In the genomic region with DNA sequence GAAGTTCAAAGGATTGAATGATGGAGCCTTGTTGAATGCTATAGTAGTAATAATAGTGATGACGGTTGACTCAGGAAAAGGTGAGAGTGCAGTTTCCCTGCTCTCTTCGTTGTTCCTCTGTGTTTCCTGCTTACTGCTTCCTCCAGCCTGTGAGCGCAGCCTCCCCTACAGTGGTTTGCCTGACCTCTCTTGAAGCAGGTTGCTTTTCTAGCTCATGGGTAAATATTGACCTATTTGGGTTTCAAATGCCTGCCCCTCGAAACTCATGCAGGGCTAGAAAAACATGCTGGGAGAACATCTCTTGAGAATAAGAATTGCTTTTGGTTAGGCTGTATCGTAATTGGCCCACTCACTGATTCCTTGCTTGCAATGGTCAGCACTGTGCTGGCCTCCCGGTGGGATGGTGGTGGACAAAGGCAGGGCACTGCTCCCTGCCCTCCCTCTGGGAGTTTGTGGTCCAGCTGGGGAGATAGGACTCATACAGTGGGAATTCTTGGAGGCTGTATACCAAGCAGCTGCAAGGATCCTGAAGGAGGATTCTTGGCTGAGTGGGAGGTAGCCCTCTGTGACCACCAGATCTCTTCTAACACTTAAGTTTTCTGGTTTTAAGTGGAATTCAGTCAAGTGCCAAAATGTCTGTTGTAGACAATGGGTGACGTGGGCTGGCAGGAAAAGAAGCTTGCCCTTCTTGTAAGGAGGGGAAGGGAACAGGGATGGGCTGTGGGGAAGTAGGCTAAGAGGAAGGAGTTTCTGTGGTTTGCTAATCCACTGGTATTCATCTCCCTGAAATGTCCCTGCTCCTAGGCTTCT, we compare ENCODE assay signal across 1 cellular context.
TF ChIP-seq lines count a peak whose summit lies in the region.

No MANE protein-coding gene starts in this region.

TF ChIP-seq in HepG2, 621 proteins besides CTCF, POLR2A, EP300 and RAD21 (continued from another document and continues in another):
- TF ChIP-seq, protein P1, sequence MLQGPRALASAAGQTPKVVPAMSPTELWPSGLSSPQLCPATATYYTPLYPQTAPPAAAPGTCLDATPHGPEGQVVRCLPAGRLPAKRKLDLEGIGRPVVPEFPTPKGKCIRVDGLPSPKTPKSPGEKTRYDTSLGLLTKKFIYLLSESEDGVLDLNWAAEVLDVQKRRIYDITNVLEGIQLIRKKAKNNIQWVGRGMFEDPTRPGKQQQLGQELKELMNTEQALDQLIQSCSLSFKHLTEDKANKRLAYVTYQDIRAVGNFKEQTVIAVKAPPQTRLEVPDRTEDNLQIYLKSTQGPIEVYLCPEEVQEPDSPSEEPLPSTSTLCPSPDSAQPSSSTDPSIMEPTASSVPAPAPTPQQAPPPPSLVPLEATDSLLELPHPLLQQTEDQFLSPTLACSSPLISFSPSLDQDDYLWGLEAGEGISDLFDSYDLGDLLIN (CRISPR knock-in tag; IDR thresholded peaks at IDR 0.05; ENCODE audit: borderline replicate concordance), result no peak
- TF ChIP-seq ZBTB8A (CRISPR knock-in tag; IDR thresholded peaks at IDR 0.05; ENCODE audit: borderline replicate concordance, low read depth), result no peak
- no peak for TF ChIP-seq TBP (CRISPR knock-in tag; IDR thresholded peaks at IDR 0.05)
- TF ChIP-seq, protein P2, sequence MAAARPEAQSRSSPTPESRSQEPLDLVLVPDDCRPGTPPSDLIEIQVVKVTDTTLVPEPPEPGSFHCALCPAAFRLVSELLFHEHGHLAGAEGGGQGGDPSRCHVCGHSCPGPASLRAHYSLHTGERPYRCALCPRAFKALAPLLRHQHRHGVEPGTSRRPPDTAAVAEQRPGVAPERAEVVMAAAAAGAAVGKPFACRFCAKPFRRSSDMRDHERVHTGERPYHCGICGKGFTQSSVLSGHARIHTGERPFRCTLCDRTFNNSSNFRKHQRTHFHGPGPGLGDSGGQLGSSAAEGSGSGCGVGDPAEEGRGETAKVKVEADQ (CRISPR knock-in tag; IDR thresholded peaks at IDR 0.05; ENCODE audit: borderline replicate concordance), result no peak
- TF ChIP-seq HNRNPH1 (optimal IDR thresholded peaks at IDR 0.05; ENCODE audit: low read depth, low read length), result no peak
- TF ChIP-seq MTF1 (CRISPR knock-in tag; IDR thresholded peaks at IDR 0.05), result no peak
- no peak for TF ChIP-seq KDM5A (IDR thresholded peaks at IDR 0.05; ENCODE audit: borderline replicate concordance, low read length)
- TF ChIP-seq, protein P3, sequence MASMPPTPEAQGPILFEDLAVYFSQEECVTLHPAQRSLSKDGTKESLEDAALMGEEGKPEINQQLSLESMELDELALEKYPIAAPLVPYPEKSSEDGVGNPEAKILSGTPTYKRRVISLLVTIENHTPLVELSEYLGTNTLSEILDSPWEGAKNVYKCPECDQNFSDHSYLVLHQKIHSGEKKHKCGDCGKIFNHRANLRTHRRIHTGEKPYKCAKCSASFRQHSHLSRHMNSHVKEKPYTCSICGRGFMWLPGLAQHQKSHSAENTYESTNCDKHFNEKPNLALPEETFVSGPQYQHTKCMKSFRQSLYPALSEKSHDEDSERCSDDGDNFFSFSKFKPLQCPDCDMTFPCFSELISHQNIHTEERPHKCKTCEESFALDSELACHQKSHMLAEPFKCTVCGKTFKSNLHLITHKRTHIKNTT (CRISPR knock-in tag; IDR thresholded peaks at IDR 0.05), result no peak
- no peak for TF ChIP-seq ZNF180 (CRISPR knock-in tag; IDR thresholded peaks at IDR 0.05; ENCODE audit: borderline replicate concordance, low read depth)
- no peak for TF ChIP-seq MEIS2 (CRISPR knock-in tag; IDR thresholded peaks at IDR 0.05)
- no peak for TF ChIP-seq SMAD9 (CRISPR knock-in tag; IDR thresholded peaks at IDR 0.05)
- no peak for TF ChIP-seq KDM4B (CRISPR knock-in tag; IDR thresholded peaks at IDR 0.05)
- no peak for TF ChIP-seq TCF7L2 (IDR thresholded peaks at IDR 0.05; ENCODE audit: low read depth, low read length)
- no peak for TF ChIP-seq KAT7 (CRISPR knock-in tag; IDR thresholded peaks at IDR 0.05; ENCODE audit: borderline replicate concordance)
- TF ChIP-seq, protein P4, sequence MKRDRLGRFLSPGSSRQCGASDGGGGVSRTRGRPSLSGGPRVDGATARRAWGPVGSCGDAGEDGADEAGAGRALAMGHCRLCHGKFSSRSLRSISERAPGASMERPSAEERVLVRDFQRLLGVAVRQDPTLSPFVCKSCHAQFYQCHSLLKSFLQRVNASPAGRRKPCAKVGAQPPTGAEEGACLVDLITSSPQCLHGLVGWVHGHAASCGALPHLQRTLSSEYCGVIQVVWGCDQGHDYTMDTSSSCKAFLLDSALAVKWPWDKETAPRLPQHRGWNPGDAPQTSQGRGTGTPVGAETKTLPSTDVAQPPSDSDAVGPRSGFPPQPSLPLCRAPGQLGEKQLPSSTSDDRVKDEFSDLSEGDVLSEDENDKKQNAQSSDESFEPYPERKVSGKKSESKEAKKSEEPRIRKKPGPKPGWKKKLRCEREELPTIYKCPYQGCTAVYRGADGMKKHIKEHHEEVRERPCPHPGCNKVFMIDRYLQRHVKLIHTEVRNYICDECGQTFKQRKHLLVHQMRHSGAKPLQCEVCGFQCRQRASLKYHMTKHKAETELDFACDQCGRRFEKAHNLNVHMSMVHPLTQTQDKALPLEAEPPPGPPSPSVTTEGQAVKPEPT (CRISPR knock-in tag; IDR thresholded peaks at IDR 0.05; ENCODE audit: low read depth), result no peak
- peak; percentile 62; the same call in 1 of the 2 replicates for TF ChIP-seq SPEN (CRISPR knock-in tag; IDR thresholded peaks at IDR 0.05; ENCODE audit: low read depth)
- TF ChIP-seq, protein P5, sequence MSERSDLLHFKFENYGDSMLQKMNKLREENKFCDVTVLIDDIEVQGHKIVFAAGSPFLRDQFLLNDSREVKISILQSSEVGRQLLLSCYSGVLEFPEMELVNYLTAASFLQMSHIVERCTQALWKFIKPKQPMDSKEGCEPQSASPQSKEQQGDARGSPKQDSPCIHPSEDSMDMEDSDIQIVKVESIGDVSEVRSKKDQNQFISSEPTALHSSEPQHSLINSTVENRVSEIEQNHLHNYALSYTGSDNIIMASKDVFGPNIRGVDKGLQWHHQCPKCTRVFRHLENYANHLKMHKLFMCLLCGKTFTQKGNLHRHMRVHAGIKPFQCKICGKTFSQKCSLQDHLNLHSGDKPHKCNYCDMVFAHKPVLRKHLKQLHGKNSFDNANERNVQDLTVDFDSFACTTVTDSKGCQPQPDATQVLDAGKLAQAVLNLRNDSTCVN (CRISPR knock-in tag; IDR thresholded peaks at IDR 0.05; ENCODE audit: borderline replicate concordance), result peak; percentile 100
- TF ChIP-seq ZSCAN12 (CRISPR knock-in tag; IDR thresholded peaks at IDR 0.05), result no peak
- TF ChIP-seq ZNF782 (CRISPR knock-in tag; IDR thresholded peaks at IDR 0.05; ENCODE audit: borderline replicate concordance), result no peak
- no peak for TF ChIP-seq CREM (IDR thresholded peaks at IDR 0.05)
- no peak for TF ChIP-seq CREM (CRISPR knock-in tag; IDR thresholded peaks at IDR 0.05)
- no peak for TF ChIP-seq ZNF12 (CRISPR knock-in tag; IDR thresholded peaks at IDR 0.05)
- no peak for TF ChIP-seq ZNF282 (IDR thresholded peaks at IDR 0.05; ENCODE audit: partially characterized antibody)
- no peak for TF ChIP-seq ZNF33A (CRISPR knock-in tag; IDR thresholded peaks at IDR 0.05; ENCODE audit: borderline replicate concordance)
- TF ChIP-seq KLF9 (CRISPR knock-in tag; IDR thresholded peaks at IDR 0.05; ENCODE audit: low read depth), result no peak
- TF ChIP-seq, protein P6, sequence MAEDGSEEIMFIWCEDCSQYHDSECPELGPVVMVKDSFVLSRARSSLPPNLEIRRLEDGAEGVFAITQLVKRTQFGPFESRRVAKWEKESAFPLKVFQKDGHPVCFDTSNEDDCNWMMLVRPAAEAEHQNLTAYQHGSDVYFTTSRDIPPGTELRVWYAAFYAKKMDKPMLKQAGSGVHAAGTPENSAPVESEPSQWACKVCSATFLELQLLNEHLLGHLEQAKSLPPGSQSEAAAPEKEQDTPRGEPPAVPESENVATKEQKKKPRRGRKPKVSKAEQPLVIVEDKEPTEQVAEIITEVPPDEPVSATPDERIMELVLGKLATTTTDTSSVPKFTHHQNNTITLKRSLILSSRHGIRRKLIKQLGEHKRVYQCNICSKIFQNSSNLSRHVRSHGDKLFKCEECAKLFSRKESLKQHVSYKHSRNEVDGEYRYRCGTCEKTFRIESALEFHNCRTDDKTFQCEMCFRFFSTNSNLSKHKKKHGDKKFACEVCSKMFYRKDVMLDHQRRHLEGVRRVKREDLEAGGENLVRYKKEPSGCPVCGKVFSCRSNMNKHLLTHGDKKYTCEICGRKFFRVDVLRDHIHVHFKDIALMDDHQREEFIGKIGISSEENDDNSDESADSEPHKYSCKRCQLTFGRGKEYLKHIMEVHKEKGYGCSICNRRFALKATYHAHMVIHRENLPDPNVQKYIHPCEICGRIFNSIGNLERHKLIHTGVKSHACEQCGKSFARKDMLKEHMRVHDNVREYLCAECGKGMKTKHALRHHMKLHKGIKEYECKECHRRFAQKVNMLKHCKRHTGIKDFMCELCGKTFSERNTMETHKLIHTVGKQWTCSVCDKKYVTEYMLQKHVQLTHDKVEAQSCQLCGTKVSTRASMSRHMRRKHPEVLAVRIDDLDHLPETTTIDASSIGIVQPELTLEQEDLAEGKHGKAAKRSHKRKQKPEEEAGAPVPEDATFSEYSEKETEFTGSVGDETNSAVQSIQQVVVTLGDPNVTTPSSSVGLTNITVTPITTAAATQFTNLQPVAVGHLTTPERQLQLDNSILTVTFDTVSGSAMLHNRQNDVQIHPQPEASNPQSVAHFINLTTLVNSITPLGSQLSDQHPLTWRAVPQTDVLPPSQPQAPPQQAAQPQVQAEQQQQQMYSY (CRISPR knock-in tag; IDR thresholded peaks at IDR 0.05), result no peak
- 0 out of 2 replicates have a peak, but pooled peaks have one; percentile 45 for TF ChIP-seq ZNF44 (CRISPR knock-in tag; IDR thresholded peaks at IDR 0.05)
- TF ChIP-seq ZFP62 (CRISPR knock-in tag; IDR thresholded peaks at IDR 0.05), result no peak
- TF ChIP-seq ZBTB20 (CRISPR knock-in tag; IDR thresholded peaks at IDR 0.05; ENCODE audit: borderline replicate concordance, low read depth), result no peak; the same call in 1 of the 2 replicates
- peak; percentile 73 for TF ChIP-seq SOX5 (CRISPR knock-in tag; IDR thresholded peaks at IDR 0.05; ENCODE audit: borderline replicate concordance)
- TF ChIP-seq, protein P7, sequence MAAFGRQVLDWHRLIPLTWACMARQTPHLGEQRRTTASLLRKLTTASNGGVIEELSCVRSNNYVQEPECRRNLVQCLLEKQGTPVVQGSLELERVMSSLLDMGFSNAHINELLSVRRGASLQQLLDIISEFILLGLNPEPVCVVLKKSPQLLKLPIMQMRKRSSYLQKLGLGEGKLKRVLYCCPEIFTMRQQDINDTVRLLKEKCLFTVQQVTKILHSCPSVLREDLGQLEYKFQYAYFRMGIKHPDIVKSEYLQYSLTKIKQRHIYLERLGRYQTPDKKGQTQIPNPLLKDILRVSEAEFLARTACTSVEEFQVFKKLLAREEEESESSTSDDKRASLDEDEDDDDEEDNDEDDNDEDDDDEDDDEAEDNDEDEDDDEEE (CRISPR knock-in tag; IDR thresholded peaks at IDR 0.05), result no peak
- TF ChIP-seq ZNF878 (CRISPR knock-in tag; IDR thresholded peaks at IDR 0.05), result no peak
- TF ChIP-seq, protein P8, sequence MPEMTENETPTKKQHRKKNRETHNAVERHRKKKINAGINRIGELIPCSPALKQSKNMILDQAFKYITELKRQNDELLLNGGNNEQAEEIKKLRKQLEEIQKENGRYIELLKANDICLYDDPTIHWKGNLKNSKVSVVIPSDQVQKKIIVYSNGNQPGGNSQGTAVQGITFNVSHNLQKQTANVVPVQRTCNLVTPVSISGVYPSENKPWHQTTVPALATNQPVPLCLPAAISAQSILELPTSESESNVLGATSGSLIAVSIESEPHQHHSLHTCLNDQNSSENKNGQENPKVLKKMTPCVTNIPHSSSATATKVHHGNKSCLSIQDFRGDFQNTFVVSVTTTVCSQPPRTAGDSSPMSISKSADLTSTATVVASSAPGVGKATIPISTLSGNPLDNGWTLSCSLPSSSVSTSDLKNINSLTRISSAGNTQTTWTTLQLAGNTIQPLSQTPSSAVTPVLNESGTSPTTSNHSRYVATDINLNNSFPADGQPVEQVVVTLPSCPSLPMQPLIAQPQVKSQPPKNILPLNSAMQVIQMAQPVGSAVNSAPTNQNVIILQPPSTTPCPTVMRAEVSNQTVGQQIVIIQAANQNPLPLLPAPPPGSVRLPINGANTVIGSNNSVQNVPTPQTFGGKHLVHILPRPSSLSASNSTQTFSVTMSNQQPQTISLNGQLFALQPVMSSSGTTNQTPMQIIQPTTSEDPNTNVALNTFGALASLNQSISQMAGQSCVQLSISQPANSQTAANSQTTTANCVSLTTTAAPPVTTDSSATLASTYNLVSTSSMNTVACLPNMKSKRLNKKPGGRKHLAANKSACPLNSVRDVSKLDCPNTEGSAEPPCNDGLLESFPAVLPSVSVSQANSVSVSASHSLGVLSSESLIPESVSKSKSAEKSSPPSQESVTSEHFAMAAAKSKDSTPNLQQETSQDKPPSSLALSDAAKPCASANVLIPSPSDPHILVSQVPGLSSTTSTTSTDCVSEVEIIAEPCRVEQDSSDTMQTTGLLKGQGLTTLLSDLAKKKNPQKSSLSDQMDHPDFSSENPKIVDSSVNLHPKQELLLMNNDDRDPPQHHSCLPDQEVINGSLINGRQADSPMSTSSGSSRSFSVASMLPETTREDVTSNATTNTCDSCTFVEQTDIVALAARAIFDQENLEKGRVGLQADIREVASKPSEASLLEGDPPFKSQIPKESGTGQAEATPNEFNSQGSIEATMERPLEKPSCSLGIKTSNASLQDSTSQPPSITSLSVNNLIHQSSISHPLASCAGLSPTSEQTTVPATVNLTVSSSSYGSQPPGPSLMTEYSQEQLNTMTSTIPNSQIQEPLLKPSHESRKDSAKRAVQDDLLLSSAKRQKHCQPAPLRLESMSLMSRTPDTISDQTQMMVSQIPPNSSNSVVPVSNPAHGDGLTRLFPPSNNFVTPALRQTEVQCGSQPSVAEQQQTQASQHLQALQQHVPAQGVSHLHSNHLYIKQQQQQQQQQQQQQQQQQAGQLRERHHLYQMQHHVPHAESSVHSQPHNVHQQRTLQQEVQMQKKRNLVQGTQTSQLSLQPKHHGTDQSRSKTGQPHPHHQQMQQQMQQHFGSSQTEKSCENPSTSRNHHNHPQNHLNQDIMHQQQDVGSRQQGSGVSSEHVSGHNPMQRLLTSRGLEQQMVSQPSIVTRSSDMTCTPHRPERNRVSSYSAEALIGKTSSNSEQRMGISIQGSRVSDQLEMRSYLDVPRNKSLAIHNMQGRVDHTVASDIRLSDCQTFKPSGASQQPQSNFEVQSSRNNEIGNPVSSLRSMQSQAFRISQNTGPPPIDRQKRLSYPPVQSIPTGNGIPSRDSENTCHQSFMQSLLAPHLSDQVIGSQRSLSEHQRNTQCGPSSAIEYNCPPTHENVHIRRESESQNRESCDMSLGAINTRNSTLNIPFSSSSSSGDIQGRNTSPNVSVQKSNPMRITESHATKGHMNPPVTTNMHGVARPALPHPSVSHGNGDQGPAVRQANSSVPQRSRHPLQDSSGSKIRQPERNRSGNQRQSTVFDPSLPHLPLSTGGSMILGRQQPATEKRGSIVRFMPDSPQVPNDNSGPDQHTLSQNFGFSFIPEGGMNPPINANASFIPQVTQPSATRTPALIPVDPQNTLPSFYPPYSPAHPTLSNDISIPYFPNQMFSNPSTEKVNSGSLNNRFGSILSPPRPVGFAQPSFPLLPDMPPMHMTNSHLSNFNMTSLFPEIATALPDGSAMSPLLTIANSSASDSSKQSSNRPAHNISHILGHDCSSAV (CRISPR knock-in tag; IDR thresholded peaks at IDR 0.05; ENCODE audit: borderline replicate concordance), result no peak
- TF ChIP-seq, protein P9, sequence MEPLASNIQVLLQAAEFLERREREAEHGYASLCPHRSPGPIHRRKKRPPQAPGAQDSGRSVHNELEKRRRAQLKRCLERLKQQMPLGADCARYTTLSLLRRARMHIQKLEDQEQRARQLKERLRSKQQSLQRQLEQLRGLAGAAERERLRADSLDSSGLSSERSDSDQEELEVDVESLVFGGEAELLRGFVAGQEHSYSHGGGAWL (CRISPR knock-in tag; IDR thresholded peaks at IDR 0.05), result no peak
- no peak for TF ChIP-seq ZNF768 (CRISPR knock-in tag; IDR thresholded peaks at IDR 0.05)
